ENCODE assay signal across 18 cellular contexts in the genomic region with DNA sequence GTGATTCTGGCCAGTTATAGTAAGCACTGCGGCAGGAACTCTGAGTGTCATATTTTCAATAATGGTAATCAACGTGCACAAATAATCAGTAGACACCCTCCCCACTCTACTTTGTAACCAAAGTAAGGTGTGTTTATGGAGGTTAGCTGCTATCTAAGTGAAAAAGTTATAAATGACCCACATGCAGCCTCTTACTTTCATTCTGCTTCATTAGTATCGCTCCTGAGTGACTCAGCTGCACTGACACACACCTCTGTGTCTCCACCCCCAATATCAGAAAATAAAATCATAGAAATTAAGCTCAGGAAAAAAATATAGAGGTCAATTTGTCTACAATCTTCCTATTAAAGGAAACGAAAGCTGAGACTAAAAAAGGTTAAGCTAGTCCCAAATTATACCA.
DNase-seq lines count a peak whose midpoint lies in the region; ATAC-seq and TF ChIP-seq lines count a peak whose summit lies in the region.
"Had no signal": no experiment of that assay in that cellular context is flagged by ENCODE, and none has a peak within 500 bp of the region (broad histone marks: within the 10 kb centered on the region; RNA-seq: fewer than 3 reads in every experiment).

No MANE protein-coding gene starts in this region.

- H3K4me3 Mint-ChIP-seq in activated naive CD4-positive, alpha-beta T cell treated with anti-CD3 and anti-CD28 coated beads, Interleukin-2, amount 50 U/mL, for 24 hours, result no peak overlapping the region
- H3K4me3 Mint-ChIP-seq in stimulated activated memory B cell treated with anti-CD40 and anti-IgM and Interleukin-4, amounts not matched to agents 10 μg/mL and 1 μg/mL and 100 μg/mL, for 72 hours, result no peak overlapping the region
- H3K4me3 Mint-ChIP-seq: B cell; CD4-positive, CD25-positive, alpha-beta regulatory T cell; CD8-positive, alpha-beta memory T cell; IgD-negative memory B cell had no signal

- H3K27ac Mint-ChIP-seq in activated naive CD4-positive, alpha-beta T cell treated with anti-CD3 and anti-CD28 coated beads, Interleukin-2, amount 50 U/mL, for 24 hours, result peak overlapping the region; percentile 17
- peak overlapping the region; percentile 55 for H3K27ac Mint-ChIP-seq in stimulated activated memory B cell treated with anti-CD40 and anti-IgM and Interleukin-4, amounts not matched to agents 10 μg/mL and 1 μg/mL and 100 μg/mL, for 72 hours
- H3K27ac Mint-ChIP-seq: B cell, IgD-negative memory B cell had no signal

- ATAC-seq in stimulated activated memory B cell treated with anti-CD40 and anti-IgM and Interleukin-4, amounts not matched to agents 10 μg/mL and 1 μg/mL and 100 μg/mL, for 72 hours, result no peak
- ATAC-seq: HepG2 had no signal

- H3K4me1 Mint-ChIP-seq in activated naive CD4-positive, alpha-beta T cell treated with anti-CD3 and anti-CD28 coated beads, Interleukin-2, amount 50 U/mL, for 24 hours, result peaks cover 35% of the 10 kb centered on the region
- peaks cover 28% of the 10 kb centered on the region for H3K4me1 Mint-ChIP-seq in stimulated activated memory B cell treated with anti-CD40 and anti-IgM and Interleukin-4, amounts not matched to agents 10 μg/mL and 1 μg/mL and 100 μg/mL, for 72 hours

- no peak for TF ChIP-seq CTCF in epithelial cell of esophagus (IDR thresholded peaks at IDR 0.05; ENCODE audit: insufficient read depth, low read depth, low read length, missing control alignments)

- no peak for DNase-seq in activated naive CD4-positive, alpha-beta T cell treated with anti-CD3 and anti-CD28 coated beads, Interleukin-2, amount 50 U/mL, for 16 hours
- DNase-seq in HPDE6-E6E7 (ENCODE audit: extremely low spot score), result peak; percentile 21
- peak; percentile 34 for DNase-seq in epithelial cell of esophagus (ENCODE audit: low read depth)
- DNase-seq in foreskin melanocyte, result no peak
- DNase-seq in glomerular visceral epithelial cell (ENCODE audit: extremely low spot score), result no peak
- DNase-seq in cerebellar nuclear complex (lab: John Stamatoyannopoulos, UW), result no peak
- DNase-seq: 8988T; Caco-2; CD4-positive, CD25-positive, alpha-beta regulatory T cell; CD8-positive, alpha-beta memory T cell; GOT3; H7 had no signal

- peaks cover 13% of the 10 kb centered on the region for H3K36me3 Mint-ChIP-seq in activated naive CD4-positive, alpha-beta T cell treated with anti-CD3 and anti-CD28 coated beads, Interleukin-2, amount 50 U/mL, for 24 hours
- H3K36me3 Mint-ChIP-seq in stimulated activated memory B cell treated with anti-CD40 and anti-IgM and Interleukin-4, amounts not matched to agents 10 μg/mL and 1 μg/mL and 100 μg/mL, for 72 hours, result peaks cover 44% of the 10 kb centered on the region
- H3K36me3 Mint-ChIP-seq: IgD-negative memory B cell had no signal

- no peak overlapping the region for H3K4me3 ChIP-seq in epithelial cell of esophagus (ENCODE audit: low read length)
- H3K4me3 ChIP-seq: BLaER1 treated with 17β-estradiol and CSF1 and Interleukin-3, amounts not matched to agents 10 nM and 100 nM had no signal

- H3K9me3 Mint-ChIP-seq in activated naive CD4-positive, alpha-beta T cell treated with anti-CD3 and anti-CD28 coated beads, Interleukin-2, amount 50 U/mL, for 24 hours, result no peaks in the 10 kb centered on the region
- no peaks in the 10 kb centered on the region for H3K9me3 Mint-ChIP-seq in stimulated activated memory B cell treated with anti-CD40 and anti-IgM and Interleukin-4, amounts not matched to agents 10 μg/mL and 1 μg/mL and 100 μg/mL, for 72 hours
- H3K9me3 Mint-ChIP-seq: CD4-positive, CD25-positive, alpha-beta regulatory T cell; CD8-positive, alpha-beta memory T cell; IgD-negative memory B cell had no signal

- no peaks in the 10 kb centered on the region for H3K27me3 Mint-ChIP-seq in activated naive CD4-positive, alpha-beta T cell treated with anti-CD3 and anti-CD28 coated beads, Interleukin-2, amount 50 U/mL, for 24 hours
- no peaks in the 10 kb centered on the region for H3K27me3 Mint-ChIP-seq in stimulated activated memory B cell treated with anti-CD40 and anti-IgM and Interleukin-4, amounts not matched to agents 10 μg/mL and 1 μg/mL and 100 μg/mL, for 72 hours
- H3K27me3 Mint-ChIP-seq: B cell; CD4-positive, CD25-positive, alpha-beta regulatory T cell; IgD-negative memory B cell had no signal

Comparison
In these comparisons a context has a peak if more than half of its experiments do, and no peak if none do; other contexts are left out.
1. DNase-seq: peak in HPDE6-E6E7 (single experiment) and epithelial cell of esophagus (single experiment); none in activated naive CD4-positive, alpha-beta T cell treated with anti-CD3 and anti-CD28 coated beads, Interleukin-2, amount 50 U/mL, for 16 hours (single experiment), foreskin melanocyte (single experiment), glomerular visceral epithelial cell (single experiment) and cerebellar nuclear complex (0 of 2).